In the genomic region with DNA sequence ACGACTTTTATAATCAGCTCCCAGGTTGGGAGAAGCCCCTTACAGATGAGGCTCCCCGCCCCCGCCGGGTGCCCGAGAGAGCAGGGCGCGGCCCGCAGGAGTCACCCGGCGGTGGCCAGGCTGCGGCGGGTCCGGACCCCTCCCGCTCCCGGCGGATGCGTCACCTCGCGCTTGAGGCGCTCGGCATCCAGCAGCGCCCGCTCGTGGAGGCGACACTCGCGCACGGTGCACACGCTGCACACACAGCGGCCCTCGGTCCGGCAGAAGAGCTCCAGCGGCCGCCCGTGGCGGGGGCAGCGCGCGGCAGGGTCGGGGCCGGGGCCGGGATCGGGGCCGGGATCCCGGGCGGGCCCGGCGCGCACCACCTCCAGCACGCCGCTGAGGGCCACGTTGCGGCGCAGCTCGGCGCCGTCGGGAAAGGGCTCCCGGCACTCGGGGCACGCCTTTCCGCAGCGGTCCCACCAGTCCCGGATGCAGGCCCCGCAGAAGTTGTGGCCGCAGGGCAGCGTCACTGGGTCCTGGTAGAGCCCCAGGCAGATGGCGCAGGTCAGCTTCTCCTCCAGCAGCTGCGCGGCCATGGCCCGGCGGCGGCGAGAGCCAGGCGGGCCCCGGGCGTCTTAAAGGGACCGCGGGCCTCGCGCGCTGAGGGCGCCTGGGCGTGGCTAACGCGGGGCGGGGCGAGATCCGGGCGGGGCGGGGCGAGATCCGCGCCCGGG, we compare ENCODE assay signal across 1 cellular context.
TF ChIP-seq lines count a peak whose summit lies in the region.

A gene with protein sequence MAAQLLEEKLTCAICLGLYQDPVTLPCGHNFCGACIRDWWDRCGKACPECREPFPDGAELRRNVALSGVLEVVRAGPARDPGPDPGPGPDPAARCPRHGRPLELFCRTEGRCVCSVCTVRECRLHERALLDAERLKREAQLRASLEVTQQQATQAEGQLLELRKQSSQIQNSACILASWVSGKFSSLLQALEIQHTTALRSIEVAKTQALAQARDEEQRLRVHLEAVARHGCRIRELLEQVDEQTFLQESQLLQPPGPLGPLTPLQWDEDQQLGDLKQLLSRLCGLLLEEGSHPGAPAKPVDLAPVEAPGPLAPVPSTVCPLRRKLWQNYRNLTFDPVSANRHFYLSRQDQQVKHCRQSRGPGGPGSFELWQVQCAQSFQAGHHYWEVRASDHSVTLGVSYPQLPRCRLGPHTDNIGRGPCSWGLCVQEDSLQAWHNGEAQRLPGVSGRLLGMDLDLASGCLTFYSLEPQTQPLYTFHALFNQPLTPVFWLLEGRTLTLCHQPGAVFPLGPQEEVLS (minus strand): TSS at position 592 of the 716 bp plus-strand sequence. CDS start 14 bp downstream, at position 578.

TF ChIP-seq in GM12878, 131 proteins besides CTCF, POLR2A, EP300 and RAD21 (continued from another document):
- TF ChIP-seq, protein P1, sequence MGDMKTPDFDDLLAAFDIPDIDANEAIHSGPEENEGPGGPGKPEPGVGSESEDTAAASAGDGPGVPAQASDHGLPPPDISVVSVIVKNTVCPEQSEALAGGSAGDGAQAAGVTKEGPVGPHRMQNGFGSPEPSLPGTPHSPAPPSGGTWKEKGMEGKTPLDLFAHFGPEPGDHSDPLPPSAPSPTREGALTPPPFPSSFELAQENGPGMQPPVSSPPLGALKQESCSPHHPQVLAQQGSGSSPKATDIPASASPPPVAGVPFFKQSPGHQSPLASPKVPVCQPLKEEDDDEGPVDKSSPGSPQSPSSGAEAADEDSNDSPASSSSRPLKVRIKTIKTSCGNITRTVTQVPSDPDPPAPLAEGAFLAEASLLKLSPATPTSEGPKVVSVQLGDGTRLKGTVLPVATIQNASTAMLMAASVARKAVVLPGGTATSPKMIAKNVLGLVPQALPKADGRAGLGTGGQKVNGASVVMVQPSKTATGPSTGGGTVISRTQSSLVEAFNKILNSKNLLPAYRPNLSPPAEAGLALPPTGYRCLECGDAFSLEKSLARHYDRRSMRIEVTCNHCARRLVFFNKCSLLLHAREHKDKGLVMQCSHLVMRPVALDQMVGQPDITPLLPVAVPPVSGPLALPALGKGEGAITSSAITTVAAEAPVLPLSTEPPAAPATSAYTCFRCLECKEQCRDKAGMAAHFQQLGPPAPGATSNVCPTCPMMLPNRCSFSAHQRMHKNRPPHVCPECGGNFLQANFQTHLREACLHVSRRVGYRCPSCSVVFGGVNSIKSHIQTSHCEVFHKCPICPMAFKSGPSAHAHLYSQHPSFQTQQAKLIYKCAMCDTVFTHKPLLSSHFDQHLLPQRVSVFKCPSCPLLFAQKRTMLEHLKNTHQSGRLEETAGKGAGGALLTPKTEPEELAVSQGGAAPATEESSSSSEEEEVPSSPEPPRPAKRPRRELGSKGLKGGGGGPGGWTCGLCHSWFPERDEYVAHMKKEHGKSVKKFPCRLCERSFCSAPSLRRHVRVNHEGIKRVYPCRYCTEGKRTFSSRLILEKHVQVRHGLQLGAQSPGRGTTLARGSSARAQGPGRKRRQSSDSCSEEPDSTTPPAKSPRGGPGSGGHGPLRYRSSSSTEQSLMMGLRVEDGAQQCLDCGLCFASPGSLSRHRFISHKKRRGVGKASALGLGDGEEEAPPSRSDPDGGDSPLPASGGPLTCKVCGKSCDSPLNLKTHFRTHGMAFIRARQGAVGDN (IDR thresholded peaks at IDR 0.05), result peak; percentile 66
- TF ChIP-seq MXI1 (IDR thresholded peaks at IDR 0.05; ENCODE audit: low read depth, low read length), result peak; percentile 80
- no peak for TF ChIP-seq WRNIP1 (IDR thresholded peaks at IDR 0.05; ENCODE audit: borderline replicate concordance, low read depth, low read length)
- peak; percentile 91; the same call in 1 of the 2 replicates for TF ChIP-seq RB1 (IDR thresholded peaks at IDR 0.05; ENCODE audit: borderline replicate concordance)
- no peak for TF ChIP-seq ZNF622 (IDR thresholded peaks at IDR 0.05)
- peak; percentile 89 for TF ChIP-seq DPF2 (IDR thresholded peaks at IDR 0.05)
- TF ChIP-seq POU2F2 (IDR thresholded peaks at IDR 0.05; ENCODE audit: borderline replicate concordance, low read depth, low read length), result peak; percentile 65; the same call in 1 of the 3 replicates
- TF ChIP-seq CREB1 (IDR thresholded peaks at IDR 0.05; ENCODE audit: low read depth), result peak; percentile 51; the same call in 1 of the 2 replicates
- peak; percentile 92 for TF ChIP-seq YY1 (IDR thresholded peaks at IDR 0.05; ENCODE audit: low read depth, low read length)
- TF ChIP-seq, protein P2, sequence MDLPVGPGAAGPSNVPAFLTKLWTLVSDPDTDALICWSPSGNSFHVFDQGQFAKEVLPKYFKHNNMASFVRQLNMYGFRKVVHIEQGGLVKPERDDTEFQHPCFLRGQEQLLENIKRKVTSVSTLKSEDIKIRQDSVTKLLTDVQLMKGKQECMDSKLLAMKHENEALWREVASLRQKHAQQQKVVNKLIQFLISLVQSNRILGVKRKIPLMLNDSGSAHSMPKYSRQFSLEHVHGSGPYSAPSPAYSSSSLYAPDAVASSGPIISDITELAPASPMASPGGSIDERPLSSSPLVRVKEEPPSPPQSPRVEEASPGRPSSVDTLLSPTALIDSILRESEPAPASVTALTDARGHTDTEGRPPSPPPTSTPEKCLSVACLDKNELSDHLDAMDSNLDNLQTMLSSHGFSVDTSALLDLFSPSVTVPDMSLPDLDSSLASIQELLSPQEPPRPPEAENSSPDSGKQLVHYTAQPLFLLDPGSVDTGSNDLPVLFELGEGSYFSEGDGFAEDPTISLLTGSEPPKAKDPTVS (IDR thresholded peaks at IDR 0.05; ENCODE audit: low read depth, low read length), result no peak
- TF ChIP-seq GABPA (IDR thresholded peaks at IDR 0.05; ENCODE audit: low read depth), result no peak
- TF ChIP-seq, protein P3, sequence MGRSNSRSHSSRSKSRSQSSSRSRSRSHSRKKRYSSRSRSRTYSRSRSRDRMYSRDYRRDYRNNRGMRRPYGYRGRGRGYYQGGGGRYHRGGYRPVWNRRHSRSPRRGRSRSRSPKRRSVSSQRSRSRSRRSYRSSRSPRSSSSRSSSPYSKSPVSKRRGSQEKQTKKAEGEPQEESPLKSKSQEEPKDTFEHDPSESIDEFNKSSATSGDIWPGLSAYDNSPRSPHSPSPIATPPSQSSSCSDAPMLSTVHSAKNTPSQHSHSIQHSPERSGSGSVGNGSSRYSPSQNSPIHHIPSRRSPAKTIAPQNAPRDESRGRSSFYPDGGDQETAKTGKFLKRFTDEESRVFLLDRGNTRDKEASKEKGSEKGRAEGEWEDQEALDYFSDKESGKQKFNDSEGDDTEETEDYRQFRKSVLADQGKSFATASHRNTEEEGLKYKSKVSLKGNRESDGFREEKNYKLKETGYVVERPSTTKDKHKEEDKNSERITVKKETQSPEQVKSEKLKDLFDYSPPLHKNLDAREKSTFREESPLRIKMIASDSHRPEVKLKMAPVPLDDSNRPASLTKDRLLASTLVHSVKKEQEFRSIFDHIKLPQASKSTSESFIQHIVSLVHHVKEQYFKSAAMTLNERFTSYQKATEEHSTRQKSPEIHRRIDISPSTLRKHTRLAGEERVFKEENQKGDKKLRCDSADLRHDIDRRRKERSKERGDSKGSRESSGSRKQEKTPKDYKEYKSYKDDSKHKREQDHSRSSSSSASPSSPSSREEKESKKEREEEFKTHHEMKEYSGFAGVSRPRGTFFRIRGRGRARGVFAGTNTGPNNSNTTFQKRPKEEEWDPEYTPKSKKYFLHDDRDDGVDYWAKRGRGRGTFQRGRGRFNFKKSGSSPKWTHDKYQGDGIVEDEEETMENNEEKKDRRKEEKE (IDR thresholded peaks at IDR 0.05), result 0 out of 2 replicates have a peak, but pooled peaks have one; percentile 44
